1 cellular context compared by ENCODE assay signal in the genomic region with DNA sequence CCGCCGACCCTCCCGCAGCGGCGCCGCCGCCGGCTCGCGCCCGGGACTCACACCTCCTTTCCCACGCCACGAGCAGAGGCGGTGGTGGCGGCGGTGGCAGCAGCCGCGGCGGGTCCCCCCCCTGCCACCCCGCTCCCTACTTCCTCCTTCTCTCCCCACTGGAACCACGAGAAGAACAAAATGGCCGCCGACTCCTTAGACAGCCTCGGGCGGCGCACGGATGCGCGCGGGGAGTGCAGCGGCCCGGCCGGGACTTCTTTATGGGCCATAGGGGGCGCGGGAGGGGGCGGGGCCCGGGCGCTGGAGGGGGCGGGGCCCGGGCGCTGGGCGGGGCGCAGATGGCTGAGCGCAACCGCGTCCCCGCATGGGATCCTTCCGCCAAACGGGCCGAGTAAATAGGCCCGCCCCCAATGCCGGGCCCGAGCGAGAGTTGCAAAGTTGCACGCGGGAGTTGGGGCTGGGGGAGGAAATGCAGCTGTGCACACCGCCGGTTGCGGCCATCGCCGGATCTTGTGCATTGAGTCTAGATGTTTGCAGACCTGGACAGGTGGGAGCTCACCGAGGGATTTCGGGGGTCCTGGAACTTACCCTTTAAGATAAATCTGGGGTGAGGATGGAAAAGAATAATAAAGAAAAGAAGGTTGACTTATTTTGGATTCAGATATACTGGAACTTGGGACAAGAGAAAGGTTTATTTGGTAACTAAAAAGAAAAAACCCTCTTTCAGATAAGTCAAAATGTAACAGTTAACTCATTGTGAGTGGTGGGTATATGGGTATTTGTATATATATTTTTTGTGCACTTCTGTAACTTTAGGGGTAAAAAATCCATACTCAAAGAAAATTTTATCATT.
TF ChIP-seq lines count a peak whose summit lies in the region.

Gene PPP1CC (minus strand): TSS at position 174 of the 853 bp plus-strand sequence. CDS start 184 bp downstream, outside the sequence.

TF ChIP-seq in HepG2, 621 proteins besides CTCF, POLR2A, EP300 and RAD21 (continued from another document and continues in another):
- TF ChIP-seq ZNF672 (CRISPR knock-in tag; IDR thresholded peaks at IDR 0.05) (no peak), TSC22D2 (CRISPR knock-in tag; IDR thresholded peaks at IDR 0.05; ENCODE audit: borderline replicate concordance) (peak; percentile 58; the same call in 1 of the 2 replicates), ZNF3 (CRISPR knock-in tag; IDR thresholded peaks at IDR 0.05) (no peak), NFYB (CRISPR knock-in tag; IDR thresholded peaks at IDR 0.05) (no peak), ZNF780A (CRISPR knock-in tag; IDR thresholded peaks at IDR 0.05) (no peak), ZNF383 (CRISPR knock-in tag; IDR thresholded peaks at IDR 0.05; ENCODE audit: borderline replicate concordance) (no peak), TRIM24 (CRISPR knock-in tag; IDR thresholded peaks at IDR 0.05) (no peak), ZNF335 (CRISPR knock-in tag; IDR thresholded peaks at IDR 0.05) (0 out of 2 replicates have a peak, but pooled peaks have one; percentile 27), ZNF484 (CRISPR knock-in tag; IDR thresholded peaks at IDR 0.05; ENCODE audit: borderline replicate concordance, low read depth) (no peak), ZNF264 (CRISPR knock-in tag; IDR thresholded peaks at IDR 0.05) (peak; percentile 75), NFIB (CRISPR knock-in tag; IDR thresholded peaks at IDR 0.05; ENCODE audit: borderline replicate concordance) (no peak), SALL2 (CRISPR knock-in tag; IDR thresholded peaks at IDR 0.05) (0 out of 2 replicates have a peak, but pooled peaks have one; percentile 65), ZNF33B (CRISPR knock-in tag; IDR thresholded peaks at IDR 0.05) (no peak), ZNF350 (CRISPR knock-in tag; IDR thresholded peaks at IDR 0.05; ENCODE audit: borderline replicate concordance, low read depth) (no peak), JDP2 (CRISPR knock-in tag; IDR thresholded peaks at IDR 0.05; ENCODE audit: borderline replicate concordance) (no peak), ZNF326 (CRISPR knock-in tag; IDR thresholded peaks at IDR 0.05; ENCODE audit: borderline replicate concordance) (no peak), CHD4 (IDR thresholded peaks at IDR 0.05; ENCODE audit: borderline replicate concordance, low read length) (no peak), HINFP (CRISPR knock-in tag; IDR thresholded peaks at IDR 0.05; ENCODE audit: low read depth) (no peak), GATA4 (IDR thresholded peaks at IDR 0.05; ENCODE audit: borderline replicate concordance, low read depth) (peak; percentile 19; the same call in 1 of the 2 replicates), ZNF263 (CRISPR knock-in tag; IDR thresholded peaks at IDR 0.05) (no peak), POGK (CRISPR knock-in tag; conservative IDR thresholded peaks at IDR 0.05) (no peak), FOXK1 (CRISPR knock-in tag; IDR thresholded peaks at IDR 0.05; ENCODE audit: borderline replicate concordance, low read depth) (peak; percentile 62; the same call in 1 of the 2 replicates), KMT2B (CRISPR knock-in tag; IDR thresholded peaks at IDR 0.05) (peak; percentile 76), PAX8 (CRISPR knock-in tag; IDR thresholded peaks at IDR 0.05; ENCODE audit: borderline replicate concordance) (no peak), MEIS2 (CRISPR knock-in tag; IDR thresholded peaks at IDR 0.05) (peak; percentile 55), FOSL2 (CRISPR knock-in tag; IDR thresholded peaks at IDR 0.05) (peak; percentile 51; the same call in 1 of the 2 replicates), PHF5A (CRISPR knock-in tag; IDR thresholded peaks at IDR 0.05; ENCODE audit: low read depth, unreplicated experiment) (no peak)
- TF ChIP-seq, protein P1, sequence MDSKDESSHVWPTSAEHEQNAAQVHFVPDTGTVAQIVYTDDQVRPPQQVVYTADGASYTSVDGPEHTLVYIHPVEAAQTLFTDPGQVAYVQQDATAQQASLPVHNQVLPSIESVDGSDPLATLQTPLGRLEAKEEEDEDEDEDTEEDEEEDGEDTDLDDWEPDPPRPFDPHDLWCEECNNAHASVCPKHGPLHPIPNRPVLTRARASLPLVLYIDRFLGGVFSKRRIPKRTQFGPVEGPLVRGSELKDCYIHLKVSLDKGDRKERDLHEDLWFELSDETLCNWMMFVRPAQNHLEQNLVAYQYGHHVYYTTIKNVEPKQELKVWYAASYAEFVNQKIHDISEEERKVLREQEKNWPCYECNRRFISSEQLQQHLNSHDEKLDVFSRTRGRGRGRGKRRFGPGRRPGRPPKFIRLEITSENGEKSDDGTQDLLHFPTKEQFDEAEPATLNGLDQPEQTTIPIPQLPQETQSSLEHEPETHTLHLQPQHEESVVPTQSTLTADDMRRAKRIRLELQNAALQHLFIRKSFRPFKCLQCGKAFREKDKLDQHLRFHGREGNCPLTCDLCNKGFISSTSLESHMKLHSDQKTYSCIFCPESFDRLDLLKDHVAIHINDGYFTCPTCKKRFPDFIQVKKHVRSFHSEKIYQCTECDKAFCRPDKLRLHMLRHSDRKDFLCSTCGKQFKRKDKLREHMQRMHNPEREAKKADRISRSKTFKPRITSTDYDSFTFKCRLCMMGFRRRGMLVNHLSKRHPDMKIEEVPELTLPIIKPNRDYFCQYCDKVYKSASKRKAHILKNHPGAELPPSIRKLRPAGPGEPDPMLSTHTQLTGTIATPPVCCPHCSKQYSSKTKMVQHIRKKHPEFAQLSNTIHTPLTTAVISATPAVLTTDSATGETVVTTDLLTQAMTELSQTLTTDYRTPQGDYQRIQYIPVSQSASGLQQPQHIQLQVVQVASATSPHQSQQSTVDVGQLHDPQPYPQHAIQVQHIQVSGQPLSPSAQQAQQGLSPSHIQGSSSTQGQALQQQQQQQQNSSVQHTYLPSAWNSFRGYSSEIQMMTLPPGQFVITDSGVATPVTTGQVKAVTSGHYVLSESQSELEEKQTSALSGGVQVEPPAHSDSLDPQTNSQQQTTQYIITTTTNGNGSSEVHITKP (CRISPR knock-in tag; IDR thresholded peaks at IDR 0.05; ENCODE audit: low read depth): no peak
- TF ChIP-seq, protein P2, sequence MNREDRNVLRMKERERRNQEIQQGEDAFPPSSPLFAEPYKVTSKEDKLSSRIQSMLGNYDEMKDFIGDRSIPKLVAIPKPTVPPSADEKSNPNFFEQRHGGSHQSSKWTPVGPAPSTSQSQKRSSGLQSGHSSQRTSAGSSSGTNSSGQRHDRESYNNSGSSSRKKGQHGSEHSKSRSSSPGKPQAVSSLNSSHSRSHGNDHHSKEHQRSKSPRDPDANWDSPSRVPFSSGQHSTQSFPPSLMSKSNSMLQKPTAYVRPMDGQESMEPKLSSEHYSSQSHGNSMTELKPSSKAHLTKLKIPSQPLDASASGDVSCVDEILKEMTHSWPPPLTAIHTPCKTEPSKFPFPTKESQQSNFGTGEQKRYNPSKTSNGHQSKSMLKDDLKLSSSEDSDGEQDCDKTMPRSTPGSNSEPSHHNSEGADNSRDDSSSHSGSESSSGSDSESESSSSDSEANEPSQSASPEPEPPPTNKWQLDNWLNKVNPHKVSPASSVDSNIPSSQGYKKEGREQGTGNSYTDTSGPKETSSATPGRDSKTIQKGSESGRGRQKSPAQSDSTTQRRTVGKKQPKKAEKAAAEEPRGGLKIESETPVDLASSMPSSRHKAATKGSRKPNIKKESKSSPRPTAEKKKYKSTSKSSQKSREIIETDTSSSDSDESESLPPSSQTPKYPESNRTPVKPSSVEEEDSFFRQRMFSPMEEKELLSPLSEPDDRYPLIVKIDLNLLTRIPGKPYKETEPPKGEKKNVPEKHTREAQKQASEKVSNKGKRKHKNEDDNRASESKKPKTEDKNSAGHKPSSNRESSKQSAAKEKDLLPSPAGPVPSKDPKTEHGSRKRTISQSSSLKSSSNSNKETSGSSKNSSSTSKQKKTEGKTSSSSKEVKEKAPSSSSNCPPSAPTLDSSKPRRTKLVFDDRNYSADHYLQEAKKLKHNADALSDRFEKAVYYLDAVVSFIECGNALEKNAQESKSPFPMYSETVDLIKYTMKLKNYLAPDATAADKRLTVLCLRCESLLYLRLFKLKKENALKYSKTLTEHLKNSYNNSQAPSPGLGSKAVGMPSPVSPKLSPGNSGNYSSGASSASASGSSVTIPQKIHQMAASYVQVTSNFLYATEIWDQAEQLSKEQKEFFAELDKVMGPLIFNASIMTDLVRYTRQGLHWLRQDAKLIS (CRISPR knock-in tag; IDR thresholded peaks at IDR 0.05): no peak
- TF ChIP-seq, protein P3, sequence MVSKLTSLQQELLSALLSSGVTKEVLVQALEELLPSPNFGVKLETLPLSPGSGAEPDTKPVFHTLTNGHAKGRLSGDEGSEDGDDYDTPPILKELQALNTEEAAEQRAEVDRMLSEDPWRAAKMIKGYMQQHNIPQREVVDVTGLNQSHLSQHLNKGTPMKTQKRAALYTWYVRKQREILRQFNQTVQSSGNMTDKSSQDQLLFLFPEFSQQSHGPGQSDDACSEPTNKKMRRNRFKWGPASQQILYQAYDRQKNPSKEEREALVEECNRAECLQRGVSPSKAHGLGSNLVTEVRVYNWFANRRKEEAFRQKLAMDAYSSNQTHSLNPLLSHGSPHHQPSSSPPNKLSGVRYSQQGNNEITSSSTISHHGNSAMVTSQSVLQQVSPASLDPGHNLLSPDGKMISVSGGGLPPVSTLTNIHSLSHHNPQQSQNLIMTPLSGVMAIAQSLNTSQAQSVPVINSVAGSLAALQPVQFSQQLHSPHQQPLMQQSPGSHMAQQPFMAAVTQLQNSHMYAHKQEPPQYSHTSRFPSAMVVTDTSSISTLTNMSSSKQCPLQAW (CRISPR knock-in tag; IDR thresholded peaks at IDR 0.05): no peak; the same call in 1 of the 2 replicates
- TF ChIP-seq, protein P4, sequence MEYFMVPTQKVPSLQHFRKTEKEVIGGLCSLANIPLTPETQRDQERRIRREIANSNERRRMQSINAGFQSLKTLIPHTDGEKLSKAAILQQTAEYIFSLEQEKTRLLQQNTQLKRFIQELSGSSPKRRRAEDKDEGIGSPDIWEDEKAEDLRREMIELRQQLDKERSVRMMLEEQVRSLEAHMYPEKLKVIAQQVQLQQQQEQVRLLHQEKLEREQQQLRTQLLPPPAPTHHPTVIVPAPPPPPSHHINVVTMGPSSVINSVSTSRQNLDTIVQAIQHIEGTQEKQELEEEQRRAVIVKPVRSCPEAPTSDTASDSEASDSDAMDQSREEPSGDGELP (IDR thresholded peaks at IDR 0.05; ENCODE audit: borderline replicate concordance, low read depth): peak; percentile 57; the same call in 1 of the 2 replicates
- TF ChIP-seq, protein P5, sequence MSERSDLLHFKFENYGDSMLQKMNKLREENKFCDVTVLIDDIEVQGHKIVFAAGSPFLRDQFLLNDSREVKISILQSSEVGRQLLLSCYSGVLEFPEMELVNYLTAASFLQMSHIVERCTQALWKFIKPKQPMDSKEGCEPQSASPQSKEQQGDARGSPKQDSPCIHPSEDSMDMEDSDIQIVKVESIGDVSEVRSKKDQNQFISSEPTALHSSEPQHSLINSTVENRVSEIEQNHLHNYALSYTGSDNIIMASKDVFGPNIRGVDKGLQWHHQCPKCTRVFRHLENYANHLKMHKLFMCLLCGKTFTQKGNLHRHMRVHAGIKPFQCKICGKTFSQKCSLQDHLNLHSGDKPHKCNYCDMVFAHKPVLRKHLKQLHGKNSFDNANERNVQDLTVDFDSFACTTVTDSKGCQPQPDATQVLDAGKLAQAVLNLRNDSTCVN (CRISPR knock-in tag; IDR thresholded peaks at IDR 0.05; ENCODE audit: borderline replicate concordance): peak; percentile 64; the same call in 1 of the 2 replicates
- TF ChIP-seq, protein P6, sequence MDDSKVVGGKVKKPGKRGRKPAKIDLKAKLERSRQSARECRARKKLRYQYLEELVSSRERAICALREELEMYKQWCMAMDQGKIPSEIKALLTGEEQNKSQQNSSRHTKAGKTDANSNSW (CRISPR knock-in tag; IDR thresholded peaks at IDR 0.05; ENCODE audit: borderline replicate concordance): no peak
